In genomic region chr3:194387276-194387675, GRCh38 we compare ENCODE assay signal across 34 cellular contexts. TPM values are rescaled to one million over a fixed set of nuclear protein-coding genes. Genes with fewer than 3 reads are reported as not detected.
"Had no signal": no experiment of that assay in that cellular context is flagged by ENCODE, and none has a peak within 500 bp of the region (broad histone marks: within the 10 kb centered on the region; RNA-seq: fewer than 3 reads in every experiment).

No MANE protein-coding gene starts in this region.

- H3K27ac ChIP-seq: adrenal gland, ascending aorta, cardiac muscle cell, coronary artery, dorsolateral prefrontal cortex, neural progenitor cell, skin epidermis, upper lobe of right lung had no signal

- H3K4me1 Mint-ChIP-seq: activated naive CD8-positive, alpha-beta T cell treated with anti-CD3 and anti-CD28 coated beads for 36 hours; immature natural killer cell; stimulated activated memory B cell treated with anti-CD40 and anti-IgM and Interleukin-4, amounts not matched to agents 10 μg/mL and 1 μg/mL and 100 μg/mL, for 72 hours; stimulated activated naive CD8-positive, alpha-beta T cell treated with anti-CD3 and anti-CD28 coated beads, Interleukin-15, amount 100 ng/mL, for 72 hours had no signal

- H3K9me3 Mint-ChIP-seq: effector memory CD8-positive, alpha-beta T cell; immature natural killer cell had no signal

- H3K27ac Mint-ChIP-seq: activated CD4-positive, alpha-beta memory T cell treated with anti-CD3 and anti-CD28 coated beads for 36 hours; activated CD4-positive, alpha-beta T cell treated with anti-CD3 and anti-CD28 coated beads, Interleukin-2, amount 10 ng/mL, durations not matched to agents 24 days and 14 days; activated naive CD4-positive, alpha-beta T cell treated with anti-CD3 and anti-CD28 coated beads for 36 hours; activated naive CD8-positive, alpha-beta T cell treated with anti-CD3 and anti-CD28 coated beads for 36 hours; activated T-helper 1 cell treated with anti-CD3 and anti-CD28 coated beads, Interleukin-12 subunit alpha, Interleukin-12 subunit beta, Interleukin-2, Interleukin-4 antibody, amounts not matched to agents 30 ng/mL and 10 ng/mL and 1 ng/mL, durations not matched to agents 14 hours and 24 hours and 36 hours; effector memory CD8-positive, alpha-beta T cell; immature natural killer cell; naive thymus-derived CD4-positive, alpha-beta T cell; neural progenitor cell; stimulated activated memory B cell treated with anti-CD40 and anti-IgM and Interleukin-4, amounts not matched to agents 10 μg/mL and 1 μg/mL and 100 μg/mL, for 72 hours; T-helper 17 cell had no signal

- H3K4me3 ChIP-seq: adrenal gland, ascending aorta, cardiac muscle cell, coronary artery, dorsolateral prefrontal cortex, neural progenitor cell, skin epidermis, upper lobe of right lung had no signal

- H3K4me3 Mint-ChIP-seq: activated CD4-positive, alpha-beta memory T cell treated with anti-CD3 and anti-CD28 coated beads for 36 hours; activated CD4-positive, alpha-beta T cell treated with anti-CD3 and anti-CD28 coated beads, Interleukin-2, amount 10 ng/mL, durations not matched to agents 24 days and 14 days; activated naive CD4-positive, alpha-beta T cell treated with anti-CD3 and anti-CD28 coated beads for 36 hours; activated naive CD8-positive, alpha-beta T cell treated with anti-CD3 and anti-CD28 coated beads for 36 hours; activated T-helper 1 cell treated with anti-CD3 and anti-CD28 coated beads, Interleukin-12 subunit alpha, Interleukin-12 subunit beta, Interleukin-2, Interleukin-4 antibody, amounts not matched to agents 30 ng/mL and 10 ng/mL and 1 ng/mL, durations not matched to agents 14 hours and 24 hours and 36 hours; brain; effector memory CD8-positive, alpha-beta T cell; immature natural killer cell; naive thymus-derived CD4-positive, alpha-beta T cell; neural progenitor cell; stimulated activated memory B cell treated with anti-CD40 and anti-IgM and Interleukin-4, amounts not matched to agents 10 μg/mL and 1 μg/mL and 100 μg/mL, for 72 hours; stimulated activated naive CD8-positive, alpha-beta T cell treated with anti-CD3 and anti-CD28 coated beads, Interleukin-15, amount 100 ng/mL, for 72 hours; T-helper 17 cell had no signal

- H3K36me3 Mint-ChIP-seq: neural progenitor cell; stimulated activated memory B cell treated with anti-CD40 and anti-IgM and Interleukin-4, amounts not matched to agents 10 μg/mL and 1 μg/mL and 100 μg/mL, for 72 hours had no signal

- ATAC-seq: effector memory CD8-positive, alpha-beta T cell; left colon; naive thymus-derived CD4-positive, alpha-beta T cell; sciatic nerve; stimulated activated memory B cell treated with anti-CD40 and anti-IgM and Interleukin-4, amounts not matched to agents 10 μg/mL and 1 μg/mL and 100 μg/mL, for 72 hours; stimulated activated naive CD8-positive, alpha-beta T cell treated with anti-CD3 and anti-CD28 coated beads, Interleukin-15, amount 100 ng/mL, for 72 hours; T-helper 17 cell; upper lobe of right lung had no signal

- H2AFZ ChIP-seq: neural progenitor cell had no signal

- H3K36me3 ChIP-seq: adrenal gland, ascending aorta, cardiac muscle cell, neural progenitor cell, upper lobe of right lung had no signal

- H3K27me3 ChIP-seq: ascending aorta, cardiac muscle cell, dorsolateral prefrontal cortex, neural progenitor cell, upper lobe of right lung had no signal

- DNase-seq: activated CD4-positive, alpha-beta memory T cell treated with anti-CD3 and anti-CD28 coated beads for 36 hours; activated CD4-positive, alpha-beta T cell treated with anti-CD3 and anti-CD28 coated beads, Interleukin-2, amount 10 ng/mL, durations not matched to agents 24 days and 14 days; activated CD4-positive, CD25-positive, alpha-beta regulatory T cell treated with anti-CD3 and anti-CD28 coated beads, Interleukin-2, amount 50 U/mL, for 72 hours; activated naive CD4-positive, alpha-beta T cell treated with anti-CD3 and anti-CD28 coated beads for 36 hours; activated naive CD8-positive, alpha-beta T cell treated with anti-CD3 and anti-CD28 coated beads for 36 hours; activated T-cell treated with anti-CD3 and anti-CD28 coated beads for 4 hours; dorsolateral prefrontal cortex; effector memory CD8-positive, alpha-beta T cell; erythroblast; foreskin fibroblast; hypothalamus; immature natural killer cell; kidney; midbrain; naive thymus-derived CD4-positive, alpha-beta T cell; stimulated activated CD4-positive, alpha-beta T cell treated with anti-CD3 and anti-CD28 coated beads, Interleukin-12 subunit alpha, Interleukin-12 subunit beta, amount 100 ng/mL, for 4 hours; stimulated activated CD4-positive, alpha-beta T cell treated with anti-CD3 and anti-CD28 coated beads, Interleukin-4, amount 100 ng/mL, for 24 hours; stimulated activated naive CD8-positive, alpha-beta T cell treated with anti-CD3 and anti-CD28 coated beads, Interleukin-15, amount 100 ng/mL, for 72 hours; substantia nigra; T-helper 17 cell; T1000 had no signal

- H3K27me3 Mint-ChIP-seq: activated naive CD8-positive, alpha-beta T cell treated with anti-CD3 and anti-CD28 coated beads for 36 hours; stimulated activated naive CD8-positive, alpha-beta T cell treated with anti-CD3 and anti-CD28 coated beads, Interleukin-15, amount 100 ng/mL, for 72 hours had no signal

- H3K4me1 ChIP-seq: adrenal gland, ascending aorta, upper lobe of right lung had no signal

RNA-seq across cellular contexts. Expression of gene GP5, which starts 11.8 kb away (rescaled TPM):
- total RNA-seq: left colon had no signal
- polyA plus RNA-seq: adrenal gland, cardiac muscle cell had no signal

RNA-seq across cellular contexts. Expression of gene LRRC15, which starts 17.7 kb away (rescaled TPM):
- total RNA-seq: activated CD4-positive, alpha-beta memory T cell treated with anti-CD3 and anti-CD28 coated beads for 36 hours; activated CD4-positive, alpha-beta T cell treated with anti-CD3 and anti-CD28 coated beads, Interleukin-2, amount 10 ng/mL, durations not matched to agents 24 days and 14 days; activated naive CD4-positive, alpha-beta T cell treated with anti-CD3 and anti-CD28 coated beads for 36 hours; activated naive CD8-positive, alpha-beta T cell treated with anti-CD3 and anti-CD28 coated beads for 36 hours; activated T-helper 1 cell treated with anti-CD3 and anti-CD28 coated beads, Interleukin-12 subunit alpha, Interleukin-12 subunit beta, Interleukin-2, Interleukin-4 antibody, amounts not matched to agents 30 ng/mL and 10 ng/mL and 1 ng/mL, durations not matched to agents 14 hours and 24 hours and 36 hours; ascending aorta; cerebellum; naive thymus-derived CD4-positive, alpha-beta T cell; T-helper 17 cell had no signal
- polyA plus RNA-seq: cardiac muscle cell; immature natural killer cell; naive thymus-derived CD4-positive, alpha-beta T cell had no signal

RNA-seq across cellular contexts. Expression of gene CPN2, which starts 36.1 kb away (rescaled TPM):
- total RNA-seq: activated CD4-positive, alpha-beta memory T cell treated with anti-CD3 and anti-CD28 coated beads for 36 hours; activated CD4-positive, alpha-beta T cell treated with anti-CD3 and anti-CD28 coated beads, Interleukin-2, amount 10 ng/mL, durations not matched to agents 24 days and 14 days; activated naive CD4-positive, alpha-beta T cell treated with anti-CD3 and anti-CD28 coated beads for 36 hours; activated naive CD8-positive, alpha-beta T cell treated with anti-CD3 and anti-CD28 coated beads for 36 hours; activated T-helper 1 cell treated with anti-CD3 and anti-CD28 coated beads, Interleukin-12 subunit alpha, Interleukin-12 subunit beta, Interleukin-2, Interleukin-4 antibody, amounts not matched to agents 30 ng/mL and 10 ng/mL and 1 ng/mL, durations not matched to agents 14 hours and 24 hours and 36 hours; ascending aorta; cerebellum; dorsolateral prefrontal cortex; left colon; naive thymus-derived CD4-positive, alpha-beta T cell; sciatic nerve; T-helper 17 cell; upper lobe of right lung had no signal
- polyA plus RNA-seq: immature natural killer cell; naive thymus-derived CD4-positive, alpha-beta T cell had no signal
